ENCODE assay signal across 15 cellular contexts in the genomic region with DNA sequence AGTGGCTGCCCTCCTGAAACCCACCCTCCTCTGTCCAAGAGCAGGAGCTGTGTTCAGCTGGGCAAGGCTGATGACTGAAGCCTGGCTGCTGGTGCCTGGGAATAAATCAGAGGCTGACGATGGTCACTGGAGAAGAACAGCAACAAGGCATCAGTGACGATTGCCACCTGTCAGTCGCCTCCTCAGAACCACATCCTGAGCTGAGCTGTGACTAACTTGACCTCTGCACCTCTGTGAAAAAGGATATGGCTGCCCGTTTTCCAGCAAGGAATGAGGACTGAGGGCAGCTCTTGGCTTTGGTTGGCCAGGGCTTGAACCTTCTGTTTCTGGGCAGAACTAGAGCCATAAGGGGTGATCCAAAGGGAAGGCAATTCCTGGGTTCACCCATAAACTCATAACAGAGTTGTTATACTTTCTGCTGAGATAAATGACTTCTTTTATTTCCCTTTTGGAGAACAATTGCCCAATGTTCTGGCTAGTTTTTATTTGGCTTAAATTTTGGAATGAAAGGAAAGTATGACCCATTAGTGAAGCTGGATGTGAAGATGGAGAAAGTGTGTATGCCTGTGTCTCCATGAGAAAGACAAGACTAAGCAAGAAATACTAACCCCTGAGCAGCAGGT. TPM values are rescaled to one million over a fixed set of nuclear protein-coding genes. Genes with fewer than 3 reads are reported as not detected.
DNase-seq lines count a peak whose midpoint lies in the region; ATAC-seq and TF ChIP-seq lines count a peak whose summit lies in the region.
"Had no signal": no experiment of that assay in that cellular context is flagged by ENCODE, and none has a peak within 500 bp of the region (broad histone marks: within the 10 kb centered on the region; RNA-seq: fewer than 3 reads in every experiment).

No MANE protein-coding gene starts in this region.

- H3K4me3 ChIP-seq in right cardiac atrium (ENCODE audit: low read length) (no peak overlapping the region), gastrocnemius medialis (no peak overlapping the region)

- peaks cover 12% of the 10 kb centered on the region for H3K4me1 Mint-ChIP-seq in activated naive CD8-positive, alpha-beta T cell treated with anti-CD3 and anti-CD28 coated beads, Interleukin-2, amount 10 ng/mL, durations not matched to agents 7 days and 5 days
- H3K4me1 Mint-ChIP-seq in stimulated activated naive CD8-positive, alpha-beta T cell treated with anti-CD3 and anti-CD28 coated beads, Interleukin-15, amount 100 ng/mL, for 72 hours: peaks cover 33% of the 10 kb centered on the region

- H3K9me3 ChIP-seq in right cardiac atrium (ENCODE audit: control insufficient read depth, low read length): peaks cover 2% of the 10 kb centered on the region
- H3K9me3 ChIP-seq in gastrocnemius medialis: no peaks in the 10 kb centered on the region
- H3K9me3 ChIP-seq: SK-N-SH had no signal

- no peak overlapping the region for H3K4me3 Mint-ChIP-seq in activated naive CD8-positive, alpha-beta T cell treated with anti-CD3 and anti-CD28 coated beads, Interleukin-2, amount 10 ng/mL, durations not matched to agents 7 days and 5 days
- H3K4me3 Mint-ChIP-seq in stimulated activated naive CD8-positive, alpha-beta T cell treated with anti-CD3 and anti-CD28 coated beads, Interleukin-15, amount 100 ng/mL, for 72 hours: no peak overlapping the region

- intact Hi-C loops in right cardiac atrium (cut with DNase I): no loop called here
- intact Hi-C loops in gastrocnemius medialis (cut with DNase I; ENCODE audit: low total_unique reads): no loop called here

- H3K4me1 ChIP-seq in right cardiac atrium (ENCODE audit: control insufficient read depth, insufficient read depth, low read length) (peaks cover 2% of the 10 kb centered on the region), gastrocnemius medialis (no peaks in the 10 kb centered on the region)

- in situ Hi-C loops in gastrocnemius medialis (cut with MboI; ENCODE audit: low sequenced_read_pairs in 4 of 4): loop anchor here in 1 of 4 donors (25.0 kb wide), 1 partner anchor 230 kb away; no protein-coding TSS in a partner anchor

- peak; percentile 50 for ATAC-seq in activated naive CD8-positive, alpha-beta T cell treated with anti-CD3 and anti-CD28 coated beads, Interleukin-2, amount 10 ng/mL, durations not matched to agents 7 days and 5 days (ENCODE audit: low read depth)
- peak; percentile 77 to 86 for ATAC-seq in right cardiac atrium
- peak; percentile 52 for ATAC-seq in stimulated activated naive CD8-positive, alpha-beta T cell treated with anti-CD3 and anti-CD28 coated beads, Interleukin-15, amount 100 ng/mL, for 72 hours
- ATAC-seq in gastrocnemius medialis: no peak

- no peaks in the 10 kb centered on the region for H3K36me3 ChIP-seq in gastrocnemius medialis

- TF ChIP-seq CTCF in gastrocnemius medialis (IDR thresholded peaks at IDR 0.05 in 4 of 5, conservative IDR thresholded peaks at IDR 0.05 in 1 of 5): no peak

- peaks cover 6% of the 10 kb centered on the region for H3K27me3 Mint-ChIP-seq in activated naive CD8-positive, alpha-beta T cell treated with anti-CD3 and anti-CD28 coated beads, Interleukin-2, amount 10 ng/mL, durations not matched to agents 7 days and 5 days
- peaks cover 28% of the 10 kb centered on the region for H3K27me3 Mint-ChIP-seq in stimulated activated naive CD8-positive, alpha-beta T cell treated with anti-CD3 and anti-CD28 coated beads, Interleukin-15, amount 100 ng/mL, for 72 hours

- TF ChIP-seq POLR2A in gastrocnemius medialis (IDR thresholded peaks at IDR 0.05): no peak

- POLR2A ChIA-PET in activated naive CD8-positive, alpha-beta T cell treated with anti-CD3 and anti-CD28 coated beads, Interleukin-2, amount 10 ng/mL, durations not matched to agents 7 days and 5 days (lab: Charles Lee): no interaction called here

- H3K27me3 ChIP-seq in right cardiac atrium (ENCODE audit: control insufficient read depth, insufficient read depth) (no peaks in the 10 kb centered on the region), gastrocnemius medialis (peaks cover 3 to 5% (median 5%) of the 10 kb centered on the region in 3 donors)

- DNase-seq in LHCN-M2 (ENCODE audit: low read depth): peak; percentile 85
- DNase-seq in activated naive CD8-positive, alpha-beta T cell treated with anti-CD3 and anti-CD28 coated beads, Interleukin-2, amount 10 ng/mL, durations not matched to agents 7 days and 5 days: no peak
- peak in 2 of 3 donors; percentile 42 to 62 for DNase-seq in right cardiac atrium
- DNase-seq in stimulated activated naive CD8-positive, alpha-beta T cell treated with anti-CD3 and anti-CD28 coated beads, Interleukin-15, amount 100 ng/mL, for 72 hours: peak in 1 of 2 donors; percentile 8
- DNase-seq in NCI-H2227 treated with DMSO at 0.1 percent for 48 hours (lab: John Stamatoyannopoulos, UW): no peak
- DNase-seq in iPS-NIHi7 (ENCODE audit: extremely low spot score): no peak
- no peak for DNase-seq in medulla oblongata (ENCODE audit: extremely low spot score)
- DNase-seq in gastrocnemius medialis: no peak
- DNase-seq: amygdala, EL, NCI-H1092, NCI-H345, SK-N-SH had no signal

- WGBS in right cardiac atrium: 50% methylated on average over 4 of the region's 4 CpGs

- peak overlapping the region; percentile 19 for H3K27ac ChIP-seq in right cardiac atrium (ENCODE audit: low read length)
- H3K27ac ChIP-seq in gastrocnemius medialis: no peak overlapping the region
- H3K27ac ChIP-seq: C4-2B had no signal

- peaks cover 3% of the 10 kb centered on the region for H3K36me3 Mint-ChIP-seq in activated naive CD8-positive, alpha-beta T cell treated with anti-CD3 and anti-CD28 coated beads, Interleukin-2, amount 10 ng/mL, durations not matched to agents 7 days and 5 days

- no peak overlapping the region for H3K27ac Mint-ChIP-seq in activated naive CD8-positive, alpha-beta T cell treated with anti-CD3 and anti-CD28 coated beads, Interleukin-2, amount 10 ng/mL, durations not matched to agents 7 days and 5 days
- no peak overlapping the region for H3K27ac Mint-ChIP-seq in stimulated activated naive CD8-positive, alpha-beta T cell treated with anti-CD3 and anti-CD28 coated beads, Interleukin-15, amount 100 ng/mL, for 72 hours
- H3K27ac Mint-ChIP-seq: progenitor cell of endocrine pancreas had no signal

- no peaks in the 10 kb centered on the region for H3K9me3 Mint-ChIP-seq in activated naive CD8-positive, alpha-beta T cell treated with anti-CD3 and anti-CD28 coated beads, Interleukin-2, amount 10 ng/mL, durations not matched to agents 7 days and 5 days
- peaks cover 0 to 4% of the 10 kb centered on the region in 2 donors for H3K9me3 Mint-ChIP-seq in stimulated activated naive CD8-positive, alpha-beta T cell treated with anti-CD3 and anti-CD28 coated beads, Interleukin-15, amount 100 ng/mL, for 72 hours

RNA-seq across cellular contexts. Expression of a gene that starts 40.1 kb away (rescaled TPM):
- 64.7 and 65.9 TPM in 2 replicates for total RNA-seq in LHCN-M2 (2014; rRNA removed)
- 21.2 TPM for polyA plus RNA-seq in LHCN-M2 (2012)
- total RNA-seq in activated naive CD8-positive, alpha-beta T cell treated with anti-CD3 and anti-CD28 coated beads, Interleukin-2, amount 10 ng/mL, durations not matched to agents 7 days and 5 days: 10 to 100 TPM; 18.3 to 20.9 TPM
- under 1 TPM; 0.25 to 0.94 (median 0.58) TPM for total RNA-seq in right cardiac atrium
- polyA plus RNA-seq in right cardiac atrium: 0.27 TPM
- 1 to 10 TPM in 1 of 4 donors, under 1 TPM in 3; 0.41 to 1.6 (median 0.50) TPM for total RNA-seq in gastrocnemius medialis

RNA-seq across cellular contexts. Expression of a gene that starts 40.1 kb away (rescaled TPM):
- total RNA-seq in LHCN-M2 (2014; rRNA removed) (44.7 and 45.8 TPM in 2 replicates), right cardiac atrium (10 to 100 TPM; 25.1 to 41.3 (median 34.0) TPM), gastrocnemius medialis (10 to 100 TPM; 20.3 to 28.8 (median 22.2) TPM)
- polyA plus RNA-seq in LHCN-M2 (2012): 30.8 TPM
- 10 to 100 TPM; 63.5 to 65.6 TPM for total RNA-seq in activated naive CD8-positive, alpha-beta T cell treated with anti-CD3 and anti-CD28 coated beads, Interleukin-2, amount 10 ng/mL, durations not matched to agents 7 days and 5 days
- 17.1 TPM for polyA plus RNA-seq in right cardiac atrium

Comparison
In these comparisons a context has a peak if more than half of its experiments do, and no peak if none do; other contexts are left out.
1. DNase-seq: peak in LHCN-M2 (single experiment) and right cardiac atrium (2 of 3); none in activated naive CD8-positive, alpha-beta T cell treated with anti-CD3 and anti-CD28 coated beads, Interleukin-2, amount 10 ng/mL, durations not matched to agents 7 days and 5 days (single experiment), NCI-H2227 treated with DMSO at 0.1 percent for 48 hours (single experiment), iPS-NIHi7 (single experiment), medulla oblongata (single experiment) and gastrocnemius medialis (0 of 2).
2. ATAC-seq: peak in activated naive CD8-positive, alpha-beta T cell treated with anti-CD3 and anti-CD28 coated beads, Interleukin-2, amount 10 ng/mL, durations not matched to agents 7 days and 5 days (single experiment), right cardiac atrium (2 of 2) and stimulated activated naive CD8-positive, alpha-beta T cell treated with anti-CD3 and anti-CD28 coated beads, Interleukin-15, amount 100 ng/mL, for 72 hours (single experiment); none in gastrocnemius medialis (0 of 2).
3. RNA of a gene that starts 40.1 kb away (total RNA-seq): 64.7 to 65.9 TPM in LHCN-M2 and 18.3 to 20.9 TPM in activated naive CD8-positive, alpha-beta T cell treated with anti-CD3 and anti-CD28 coated beads, Interleukin-2, amount 10 ng/mL, durations not matched to agents 7 days and 5 days; 0.25 to 0.94 TPM in right cardiac atrium and 0.41 to 1.6 TPM in gastrocnemius medialis; every median in the first group is over 4 times any median in the second.